1 cellular context compared by ENCODE assay signal in genomic region chr12:51480978-51481377, GRCh38.
TF ChIP-seq lines count a peak whose summit lies in the region.

No MANE protein-coding gene starts in this region.

TF ChIP-seq in GM12878, 131 proteins besides CTCF, POLR2A, EP300 and RAD21 (continues in another document):
- TF ChIP-seq SKIL (IDR thresholded peaks at IDR 0.05; ENCODE audit: low read depth, poor library complexity, severe bottlenecking): peak; percentile 43
- no peak for TF ChIP-seq PAX5 (IDR thresholded peaks at IDR 0.05; ENCODE audit: borderline replicate concordance, low read depth, low read length)
- peak; percentile 57; the same call in 1 of the 2 replicates for TF ChIP-seq ATF7 (IDR thresholded peaks at IDR 0.05; ENCODE audit: low read depth)
- TF ChIP-seq PRDM15 (CRISPR knock-in tag; IDR thresholded peaks at IDR 0.05): no peak
- TF ChIP-seq CEBPZ (IDR thresholded peaks at IDR 0.05; ENCODE audit: low read depth, low read length): no peak
- TF ChIP-seq JUND (IDR thresholded peaks at IDR 0.05; ENCODE audit: low read depth, low read length): no peak
- no peak for TF ChIP-seq SPI1 (IDR thresholded peaks at IDR 0.05; ENCODE audit: borderline replicate concordance, insufficient read depth, low read depth, low read length)
- 0 out of 2 replicates have a peak, but pooled peaks have one; percentile 28 for TF ChIP-seq MTA3 (IDR thresholded peaks at IDR 0.05; ENCODE audit: borderline replicate concordance, low read length)
- TF ChIP-seq IKZF1 (conservative IDR thresholded peaks at IDR 0.05): 0 out of 2 replicates have a peak, but pooled peaks have one; percentile 25
- no peak for TF ChIP-seq DPF2 (IDR thresholded peaks at IDR 0.05)
- peak in 1 of 2 experiments; percentile 45; a peak in 1 of 4 replicates for TF ChIP-seq BHLHE40 (IDR thresholded peaks at IDR 0.05; ENCODE audit: borderline replicate concordance in 1 of 2, low read depth in 2 of 2, low read length in 1 of 2)
- TF ChIP-seq ATF2 (IDR thresholded peaks at IDR 0.05; ENCODE audit: low read length): peak; percentile 77
- TF ChIP-seq MTA2 (IDR thresholded peaks at IDR 0.05; ENCODE audit: low read depth): peak; percentile 50; the same call in 1 of the 2 replicates
- TF ChIP-seq FOXM1 (IDR thresholded peaks at IDR 0.05; ENCODE audit: low read depth, low read length): peak; percentile 63; the same call in 1 of the 2 replicates
- TF ChIP-seq POU2F2 (IDR thresholded peaks at IDR 0.05; ENCODE audit: borderline replicate concordance, low read depth, low read length): no peak
- no peak for TF ChIP-seq ZNF592 (IDR thresholded peaks at IDR 0.05)
- TF ChIP-seq ZBTB4 (CRISPR knock-in tag; IDR thresholded peaks at IDR 0.05): no peak
- TF ChIP-seq MEF2A (IDR thresholded peaks at IDR 0.05; ENCODE audit: insufficient read depth, low read depth, low read length): peak; percentile 93
- TF ChIP-seq TAF1 (IDR thresholded peaks at IDR 0.05; ENCODE audit: borderline replicate concordance, low read depth, low read length): no peak
- no peak for TF ChIP-seq PAX8 (IDR thresholded peaks at IDR 0.05)
- no peak for TF ChIP-seq EZH2 (IDR thresholded peaks at IDR 0.05; ENCODE audit: borderline replicate concordance, control insufficient read depth, low read depth, low read length)
- no peak for TF ChIP-seq IRF5 (IDR thresholded peaks at IDR 0.05; ENCODE audit: borderline replicate concordance)
- TF ChIP-seq MEF2B (IDR thresholded peaks at IDR 0.05; ENCODE audit: partially characterized antibody, poor library complexity, severe bottlenecking): peak; percentile 87
- TF ChIP-seq IKZF2 (IDR thresholded peaks at IDR 0.05): peak in 1 of 2 experiments; percentile 51; a peak in 1 of 4 replicates
- TF ChIP-seq SMC3 (IDR thresholded peaks at IDR 0.05; ENCODE audit: borderline replicate concordance, low read length): no peak
- TF ChIP-seq ZNF622 (IDR thresholded peaks at IDR 0.05): no peak
- no peak for TF ChIP-seq ZNF24 (IDR thresholded peaks at IDR 0.05)
- no peak for TF ChIP-seq NFYA (IDR thresholded peaks at IDR 0.05; ENCODE audit: borderline replicate concordance, low read depth, low read length)
- no peak for TF ChIP-seq NFXL1 (IDR thresholded peaks at IDR 0.05; ENCODE audit: borderline replicate concordance)
- TF ChIP-seq BCLAF1 (IDR thresholded peaks at IDR 0.05): no peak
- TF ChIP-seq TBL1XR1 (IDR thresholded peaks at IDR 0.05; ENCODE audit: low read depth, low read length): peak; percentile 83; the same call in 1 of the 2 replicates
- no peak for TF ChIP-seq HDAC2 (IDR thresholded peaks at IDR 0.05)
- TF ChIP-seq PML (IDR thresholded peaks at IDR 0.05; ENCODE audit: low read length): no peak
- peak; percentile 34; the same call in 1 of the 2 replicates for TF ChIP-seq ZNF384 (IDR thresholded peaks at IDR 0.05; ENCODE audit: borderline replicate concordance, low read depth, low read length)
- 0 out of 2 replicates have a peak, but pooled peaks have one; percentile 63 for TF ChIP-seq ZBED1 (IDR thresholded peaks at IDR 0.05; ENCODE audit: borderline replicate concordance)
